ENCODE assay signal across 29 cellular contexts in genomic region chr5:88390007-88390385, GRCh38.
DNase-seq lines count a peak whose midpoint lies in the region; ATAC-seq and TF ChIP-seq lines count a peak whose summit lies in the region.
"Had no signal": no experiment of that assay in that cellular context is flagged by ENCODE, and none has a peak within 500 bp of the region (broad histone marks: within the 10 kb centered on the region; RNA-seq: fewer than 3 reads in every experiment).

No MANE protein-coding gene starts in this region.

- no peak overlapping the region for H3K4me3 Mint-ChIP-seq in natural killer cell
- H3K4me3 Mint-ChIP-seq: activated CD4-positive, alpha-beta T cell treated with anti-CD3 and anti-CD28 coated beads, Interleukin-2, amount 10 ng/mL, durations not matched to agents 7 days and 5 days; CD4-positive, CD25-positive, alpha-beta regulatory T cell; stimulated activated naive B cell treated with anti-CD40 and anti-IgM and Interleukin-4, amounts not matched to agents 10 μg/mL and 1 μg/mL and 100 μg/mL, for 72 hours had no signal

- peaks cover 23 to 64% of the 10 kb centered on the region in 2 donors for H3K27me3 Mint-ChIP-seq in natural killer cell (ENCODE audit: low read depth in 2 of 2)
- H3K27me3 Mint-ChIP-seq: activated CD4-positive, alpha-beta T cell treated with anti-CD3 and anti-CD28 coated beads, Interleukin-2, amount 10 ng/mL, durations not matched to agents 7 days and 5 days had no signal

- H3K9me3 ChIP-seq in A673 (ENCODE audit: low read depth, low read length, poor library complexity, severe bottlenecking): no peaks in the 10 kb centered on the region
- H3K9me3 ChIP-seq in neural cell (ENCODE audit: low read length): no peaks in the 10 kb centered on the region
- H3K9me3 ChIP-seq: esophagus squamous epithelium, neutrophil, prostate gland, thoracic aorta, uterus had no signal

- no peak for TF ChIP-seq RAD21 in neural cell (conservative IDR thresholded peaks at IDR 0.05)

- no peaks in the 10 kb centered on the region for H3K27me3 ChIP-seq in A673 (replicated peaks; ENCODE audit: insufficient read depth, low read depth, low read length, poor library complexity)
- H3K27me3 ChIP-seq in neural cell (ENCODE audit: insufficient read depth, low read depth, low read length): no peaks in the 10 kb centered on the region
- H3K27me3 ChIP-seq: esophagus squamous epithelium, neutrophil, uterus had no signal

- H3K4me1 Mint-ChIP-seq in natural killer cell: no peaks in the 10 kb centered on the region
- H3K4me1 Mint-ChIP-seq: activated CD4-positive, alpha-beta T cell treated with anti-CD3 and anti-CD28 coated beads, Interleukin-2, amount 10 ng/mL, durations not matched to agents 7 days and 5 days; stimulated activated naive B cell treated with anti-CD40 and anti-IgM and Interleukin-4, amounts not matched to agents 10 μg/mL and 1 μg/mL and 100 μg/mL, for 72 hours had no signal

- H3K9me2 ChIP-seq in neural cell (ENCODE audit: insufficient read depth, low read length): no peaks in the 10 kb centered on the region

- H3F3A ChIP-seq in neural cell (ENCODE audit: insufficient read depth, low read length, poor library complexity, severe bottlenecking): peaks cover 2% of the 10 kb centered on the region

- peaks cover 48% of the 10 kb centered on the region for H3K79me2 ChIP-seq in neural cell (replicated peaks; ENCODE audit: insufficient read depth, low read length)

- no peak overlapping the region for H3K4me2 ChIP-seq in neural cell (ENCODE audit: low read length)

- H3K4me3 ChIP-seq in A673 (ENCODE audit: low read depth, low read length, poor library complexity, severe bottlenecking): no peak overlapping the region
- H3K4me3 ChIP-seq in neural cell (ENCODE audit: low read length): no peak overlapping the region
- H3K4me3 ChIP-seq: coronary artery, esophagus squamous epithelium, prostate gland, thoracic aorta, uterus had no signal

- no peak overlapping the region for H2AFZ ChIP-seq in neural cell (ENCODE audit: low read depth, low read length)

- TF ChIP-seq CTCF in A673 (conservative IDR thresholded peaks at IDR 0.05; ENCODE audit: low read depth, low read length) (no peak), neural cell (IDR thresholded peaks at IDR 0.05; ENCODE audit: poor library complexity, severe bottlenecking) (no peak), natural killer cell (IDR thresholded peaks at IDR 0.05) (no peak)

- ATAC-seq in HG03457 (IDR thresholded peaks at IDR 0.05; ENCODE audit: unreplicated experiment): no peak
- no peak for ATAC-seq in natural killer cell
- ATAC-seq: left cardiac atrium; stimulated activated naive B cell treated with anti-CD40 and anti-IgM and Interleukin-4, amounts not matched to agents 10 μg/mL and 1 μg/mL and 100 μg/mL, for 72 hours had no signal

- no peak overlapping the region for H3K9ac ChIP-seq in neural cell (ENCODE audit: low read length)

- DNase-seq in A673 (ENCODE audit: low spot score): no peak
- peak; percentile 45 for DNase-seq in LoVo (ENCODE audit: low spot score)
- peak in 7 of 61 donors; percentile 8 to 28 (median 20) for DNase-seq in caudate nucleus (lab: John Stamatoyannopoulos, UW)
- no peak for DNase-seq in natural killer cell
- no peak for DNase-seq in putamen (ENCODE audit: low spot score)
- no peak for DNase-seq in cortex of kidney (lab: John Stamatoyannopoulos, UW)
- DNase-seq: 8988T; activated CD4-positive, alpha-beta T cell treated with anti-CD3 and anti-CD28 coated beads, Interleukin-2, amount 10 ng/mL, durations not matched to agents 7 days and 5 days; activated naive CD4-positive, alpha-beta T cell; activated T-cell treated with anti-CD3 and anti-CD28 coated beads, Interleukin-2, amount 50 U/mL, for 48 hours; CD4-positive, CD25-positive, alpha-beta regulatory T cell; EL; esophagus squamous epithelium; foreskin melanocyte; GOT3; KG1; left cardiac atrium; NCI-H1417 treated with DMSO at 0.1 percent for 48 hours; NCI-H2081 treated with DMSO at 0.1 percent for 48 hours; NCI-H446 treated with DMSO at 0.1 percent for 48 hours; stimulated activated CD4-positive, alpha-beta T cell treated with anti-CD3 and anti-CD28 coated beads, Interleukin-15, amount 100 ng/mL, for 24 hours; stimulated activated naive B cell treated with anti-CD40 and anti-IgM and Interleukin-4, amounts not matched to agents 10 μg/mL and 1 μg/mL and 100 μg/mL, for 72 hours; uterus had no signal

- no TSS peak for BruUV-seq in A673 (replicated peaks; lab: Mats Ljungman, UMichigan)

- H3K36me3 ChIP-seq in A673 (ENCODE audit: insufficient read depth, low read length, poor library complexity, severe bottlenecking): no peaks in the 10 kb centered on the region
- H3K36me3 ChIP-seq in neural cell (ENCODE audit: insufficient read depth, low read length): no peaks in the 10 kb centered on the region
- H3K36me3 ChIP-seq: esophagus squamous epithelium, neutrophil, prostate gland, thoracic aorta, uterus had no signal

- H3K36me3 Mint-ChIP-seq in natural killer cell: no peaks in the 10 kb centered on the region
- H3K36me3 Mint-ChIP-seq: CD4-positive, CD25-positive, alpha-beta regulatory T cell; stimulated activated naive B cell treated with anti-CD40 and anti-IgM and Interleukin-4, amounts not matched to agents 10 μg/mL and 1 μg/mL and 100 μg/mL, for 72 hours had no signal

- no peak for TF ChIP-seq EP300 in neural cell (conservative IDR thresholded peaks at IDR 0.05; ENCODE audit: poor library complexity, severe bottlenecking)

- H4K20me1 ChIP-seq in neural cell (ENCODE audit: insufficient read depth): no peaks in the 10 kb centered on the region

- CTCF ChIA-PET in A673 (lab: Charles Lee): no interaction called here

- H3K27ac ChIP-seq in A673 (ENCODE audit: low read depth, low read length, poor library complexity, severe bottlenecking) (peak overlapping the region; percentile 2), caudate nucleus (ENCODE audit: low read depth, low read length) (peak overlapping the region; percentile 94), neural cell (ENCODE audit: low read length) (peak overlapping the region; percentile 69)
- H3K27ac ChIP-seq: coronary artery, esophagus squamous epithelium, neutrophil, prostate gland, thoracic aorta, uterus had no signal

- intact Hi-C loops in A673 (cut with micrococcal nuclease; ENCODE audit: unreplicated experiment): no loop called here
- intact Hi-C loops in natural killer cell (cut with micrococcal nuclease): no loop called here

- H3K9me3 Mint-ChIP-seq in natural killer cell: no peaks in the 10 kb centered on the region
- H3K9me3 Mint-ChIP-seq: activated CD4-positive, alpha-beta T cell treated with anti-CD3 and anti-CD28 coated beads, Interleukin-2, amount 10 ng/mL, durations not matched to agents 7 days and 5 days; stimulated activated naive B cell treated with anti-CD40 and anti-IgM and Interleukin-4, amounts not matched to agents 10 μg/mL and 1 μg/mL and 100 μg/mL, for 72 hours had no signal

- POLR2A ChIA-PET in A673 (lab: Charles Lee; ENCODE audit: low non-redundant PET): no interaction called here

- no peak overlapping the region for H3K27ac Mint-ChIP-seq in natural killer cell
- H3K27ac Mint-ChIP-seq: activated CD4-positive, alpha-beta T cell treated with anti-CD3 and anti-CD28 coated beads, Interleukin-2, amount 10 ng/mL, durations not matched to agents 7 days and 5 days; CD4-positive, CD25-positive, alpha-beta regulatory T cell; stimulated activated naive B cell treated with anti-CD40 and anti-IgM and Interleukin-4, amounts not matched to agents 10 μg/mL and 1 μg/mL and 100 μg/mL, for 72 hours had no signal

- H3K4me1 ChIP-seq in A673 (ENCODE audit: insufficient read depth, low read length, poor library complexity, severe bottlenecking): peaks cover 24% of the 10 kb centered on the region
- H3K4me1 ChIP-seq: esophagus squamous epithelium, prostate gland, uterus had no signal

TF ChIP-seq in neural cell, 6 proteins besides CTCF, POLR2A, EP300 and RAD21:
- TF ChIP-seq REST (IDR thresholded peaks at IDR 0.05; ENCODE audit: borderline replicate concordance) (no peak), POLR2AphosphoS5 (IDR thresholded peaks at IDR 0.05) (no peak), SMC3 (conservative IDR thresholded peaks at IDR 0.05; ENCODE audit: poor library complexity) (no peak), EZH2 (IDR thresholded peaks at IDR 0.05; ENCODE audit: borderline replicate concordance, insufficient read depth, low read length, poor library complexity, severe bottlenecking) (no peak), TAF1 (IDR thresholded peaks at IDR 0.05; ENCODE audit: low read depth) (no peak), MXI1 (conservative IDR thresholded peaks at IDR 0.05; ENCODE audit: poor library complexity, severe bottlenecking) (no peak)

Comparison
In these comparisons a context has a peak if more than half of its experiments do, and no peak if none do; other contexts are left out.
1. H3K27ac ChIP-seq: peak in every context shown above with its lines; median percentile 94 in caudate nucleus; 69 in neural cell; 2 in A673.